16 cellular contexts compared by ENCODE assay signal in genomic region chr12:57616383-57617101, GRCh38. TPM values are rescaled to one million over a fixed set of nuclear protein-coding genes. Genes with fewer than 3 reads are reported as not detected.
DNase-seq lines count a peak whose midpoint lies in the region; ATAC-seq and TF ChIP-seq lines count a peak whose summit lies in the region.
"Had no signal": no experiment of that assay in that cellular context is flagged by ENCODE, and none has a peak within 500 bp of the region (broad histone marks: within the 10 kb centered on the region; RNA-seq: fewer than 3 reads in every experiment).

No MANE protein-coding gene starts in this region.

- H3K9me3 ChIP-seq in SK-N-SH (no peaks in the 10 kb centered on the region), mammary epithelial cell (replicated peaks; ENCODE audit: insufficient read depth, low read length) (no peaks in the 10 kb centered on the region), sigmoid colon (no peaks in the 10 kb centered on the region)
- H3K9me3 ChIP-seq: gastroesophageal sphincter, spleen had no signal

- H3K9ac ChIP-seq in SK-N-SH (no peak overlapping the region), mammary epithelial cell (ENCODE audit: insufficient read depth, low read length) (no peak overlapping the region)

- TF ChIP-seq EP300 in SK-N-SH (IDR thresholded peaks at IDR 0.05; ENCODE audit: borderline replicate concordance in 1 of 2, low read depth in 1 of 2, low read length in 1 of 2) (no peak), Ishikawa (IDR thresholded peaks at IDR 0.05; ENCODE audit: borderline replicate concordance) (no peak), sigmoid colon (IDR thresholded peaks at IDR 0.05) (no peak)

- H2AFZ ChIP-seq in SK-N-SH (ENCODE audit: low read depth) (no peak overlapping the region), mammary epithelial cell (ENCODE audit: low read depth, low read length) (no peak overlapping the region)

- in situ Hi-C loops in mammary epithelial cell (cut with MboI; ENCODE audit: low sequenced_read_pairs in 2 of 2) = no loop called here

- intact Hi-C loops in mammary epithelial cell (cut with micrococcal nuclease) (no loop called here), sigmoid colon (cut with DNase I) (no loop called here)

- H3K79me2 ChIP-seq in SK-N-SH (ENCODE audit: insufficient read depth) (no peaks in the 10 kb centered on the region), mammary epithelial cell (ENCODE audit: insufficient read depth, low read length) (no peaks in the 10 kb centered on the region)

- H3K27me3 ChIP-seq in SK-N-SH (ENCODE audit: insufficient read depth) (no peaks in the 10 kb centered on the region), mammary epithelial cell (ENCODE audit: insufficient read depth, low read length) (peaks cover 20% of the 10 kb centered on the region), sigmoid colon (peaks cover 0 to 18% (median 0%) of the 10 kb centered on the region in 3 donors)

- H3K4me2 ChIP-seq in SK-N-SH (no peak overlapping the region), mammary epithelial cell (ENCODE audit: insufficient read depth, low read depth, low read length) (no peak overlapping the region)

- 94% methylated on average over 3 of the region's 3 CpGs for WGBS in SK-N-SH (ENCODE audit: low lambda C conversion rate)
- 67% methylated on average over 3 of the region's 3 CpGs for WGBS in mammary epithelial cell (ENCODE audit: low coverage, missing lambda C conversion rate)
- 63 to 84% methylated on average over 3 of the region's 3 CpGs for WGBS in sigmoid colon, 2 donors

- H3K9me2 ChIP-seq in SK-N-SH = no peaks in the 10 kb centered on the region

- no peak for TF ChIP-seq CTCF in SK-N-SH (IDR thresholded peaks at IDR 0.05)
- TF ChIP-seq CTCF in mammary epithelial cell (conservative IDR thresholded peaks at IDR 0.05 in 1 of 2, IDR thresholded peaks at IDR 0.05 in 1 of 2; ENCODE audit: extremely low read depth in 1 of 2, insufficient read depth in 1 of 2, low read depth in 1 of 2, low read length in 2 of 2) = no peak
- TF ChIP-seq CTCF in sigmoid colon (IDR thresholded peaks at IDR 0.05) = no peak

- DNase-seq in SK-N-SH (no peak), mammary epithelial cell (peak; percentile 63), sigmoid colon (peak; percentile 55), NCI-H2196 (lab: John Stamatoyannopoulos, UW; ENCODE audit: unreplicated experiment) (no peak), NCI-H2107 (lab: John Stamatoyannopoulos, UW) (no peak)
- DNase-seq: activated naive CD4-positive, alpha-beta T cell treated with anti-CD3 and anti-CD28 coated beads, Interleukin-2, amount 10 ng/mL, durations not matched to agents 7 days and 5 days; effector memory CD8-positive, alpha-beta T cell; NCI-H2081; spleen had no signal

- H3K36me3 ChIP-seq in SK-N-SH (replicated peaks in 1 of 2; ENCODE audit: control insufficient read depth in 1 of 2, insufficient read depth in 2 of 2, low read length in 1 of 2) = peaks cover 0 to 32% of the 10 kb centered on the region in 2 experiments
- no peaks in the 10 kb centered on the region for H3K36me3 ChIP-seq in mammary epithelial cell (ENCODE audit: insufficient read depth, low read length)
- H3K36me3 ChIP-seq in sigmoid colon = peaks cover 16 to 39% (median 25%) of the 10 kb centered on the region in 4 donors
- H3K36me3 ChIP-seq: cardiac muscle cell had no signal

- ATAC-seq in SK-N-SH treated with all-trans-retinoic acid at 6 μM for 48 hours (no peak), GM21381 (IDR thresholded peaks at IDR 0.05; ENCODE audit: unreplicated experiment) (no peak)
- ATAC-seq: effector memory CD8-positive, alpha-beta T cell; gastroesophageal sphincter; HCT116; stimulated activated naive CD8-positive, alpha-beta T cell treated with anti-CD3 and anti-CD28 coated beads, Interleukin-15, amount 100 ng/mL, for 72 hours had no signal

- no peak for TF ChIP-seq POLR2A in sigmoid colon (IDR thresholded peaks at IDR 0.05)

- POLR2A ChIA-PET in SK-N-SH (lab: Yijun Ruan, JAX) = interaction anchor here (1.2 kb wide), 1 partner anchor 11 kb away, joined by 4 read pairs; no protein-coding TSS in a partner anchor

- CTCF ChIA-PET in SK-N-SH (lab: Yijun Ruan, JAX) (interaction anchor here (0.5 to 7.4 kb wide), 3 partner anchors 16 to 33 kb away, joined by 4 to 90 read pairs (median 39); partner anchors contain the start of gene B4GALNT1), mammary epithelial cell (lab: Charles Lee; ENCODE audit: low non-redundant PET) (no interaction called here)

- H3K4me1 ChIP-seq in SK-N-SH (ENCODE audit: control insufficient read depth in 1 of 2, insufficient read depth in 2 of 2, low read depth in 1 of 2, low read length in 1 of 2) (peaks cover 5 to 17% of the 10 kb centered on the region in 2 experiments; a peak in 2 of 4 replicates), mammary epithelial cell (ENCODE audit: insufficient read depth, low read length) (peaks cover 5% of the 10 kb centered on the region), sigmoid colon (peaks cover 0 to 60% (median 56%) of the 10 kb centered on the region in 4 donors)

- H3K27ac ChIP-seq in SK-N-SH (ENCODE audit: low read depth in 2 of 2, low read length in 1 of 2) (no peak overlapping the region), mammary epithelial cell (ENCODE audit: insufficient read depth, low read depth, low read length) (no peak overlapping the region), sigmoid colon (peak overlapping the region in 1 of 4 donors; percentile 47)
- H3K27ac ChIP-seq: cardiac muscle cell, spleen had no signal

- dilution Hi-C loops in mammary epithelial cell (cut with HindIII; ENCODE audit: low sequenced_read_pairs) = no loop called here

- peaks cover 4% of the 10 kb centered on the region for H3F3A ChIP-seq in SK-N-SH (replicated peaks; ENCODE audit: insufficient read depth)

- H3K4me3 ChIP-seq in SK-N-SH (ENCODE audit: low read depth in 2 of 2, low read length in 1 of 2) (no peak overlapping the region), mammary epithelial cell (replicated peaks in 1 of 3; ENCODE audit: insufficient read depth in 1 of 3, low read depth in 2 of 3, low read length in 3 of 3) (no peak overlapping the region), sigmoid colon (no peak overlapping the region)
- H3K4me3 ChIP-seq: cardiac muscle cell, gastroesophageal sphincter, spleen had no signal

- no peak for TF ChIP-seq RAD21 in SK-N-SH (IDR thresholded peaks at IDR 0.05; ENCODE audit: low read length)
- no peak for TF ChIP-seq RAD21 in Ishikawa (IDR thresholded peaks at IDR 0.05; ENCODE audit: low read depth)

- no TSS peak for BruUV-seq in mammary epithelial cell (replicated peaks; lab: Mats Ljungman, UMichigan)

- no peaks in the 10 kb centered on the region for H4K20me1 ChIP-seq in SK-N-SH (ENCODE audit: insufficient read depth)
- no peaks in the 10 kb centered on the region for H4K20me1 ChIP-seq in mammary epithelial cell (ENCODE audit: insufficient read depth, low read length)

TF ChIP-seq in SK-N-SH, 30 proteins besides CTCF, POLR2A, EP300 and RAD21:
- peak; percentile 19; the same call in 1 of the 2 replicates for TF ChIP-seq NFIC (IDR thresholded peaks at IDR 0.05; ENCODE audit: borderline replicate concordance)
- no peak for TF ChIP-seq FOSL2 (IDR thresholded peaks at IDR 0.05; ENCODE audit: borderline replicate concordance, low read depth)
- TF ChIP-seq YY1 (IDR thresholded peaks at IDR 0.05; ENCODE audit: low read depth) = no peak

TF ChIP-seq in Ishikawa, 13 proteins besides CTCF, POLR2A, EP300 and RAD21:
- TF ChIP-seq CEBPB (IDR thresholded peaks at IDR 0.05) (no peak), EGR1 (IDR thresholded peaks at IDR 0.05) (no peak), YY1 (IDR thresholded peaks at IDR 0.05; ENCODE audit: low read depth) (no peak), NFIC (IDR thresholded peaks at IDR 0.05) (0 out of 2 replicates have a peak, but pooled peaks have one; percentile 16)

RNA-seq across cellular contexts. Expression of gene ARHGEF25, which starts 5.3 kb away (rescaled TPM):
- polyA plus RNA-seq in SK-N-SH (2012; rRNA removed) (48.1 and 51.6 TPM in 2 replicates), mammary epithelial cell (1.3 TPM), sigmoid colon (10 to 100 TPM in 2 of 3 donors, 1 to 10 TPM in 1; 5.8 to 22.8 (median 18.2) TPM)
- 39.3 and 41.6 TPM in 2 replicates for polyA plus RNA-seq in SK-N-SH (2012; cell fraction: cytosol; rRNA removed)
- polyA plus RNA-seq in SK-N-SH (2012; cell fraction: nucleus; rRNA removed) = 220 and 239 TPM in 2 replicates
- total RNA-seq in mammary epithelial cell (1 to 10 TPM; 2.6 to 6.3 TPM), sigmoid colon (100 to 1,000 TPM in 3 of 4 donors, 10 to 100 TPM in 1; 99.4 to 140 (median 113) TPM)
- not detected for polyA minus RNA-seq in mammary epithelial cell

RNA-seq across cellular contexts. Expression of gene DTX3, which starts 11.9 kb away (rescaled TPM):
- polyA plus RNA-seq in SK-N-SH (2012; rRNA removed) (61.2 and 62.6 TPM in 2 replicates), mammary epithelial cell (2.9 TPM), sigmoid colon (10 to 100 TPM in 1 of 3 donors, 1 to 10 TPM in 2; 1.2 to 12.5 (median 8.4) TPM)
- 21.8 and 33.1 TPM in 2 replicates for polyA plus RNA-seq in SK-N-SH (2012; cell fraction: cytosol; rRNA removed)
- polyA plus RNA-seq in SK-N-SH (2012; cell fraction: nucleus; rRNA removed) = 312 and 331 TPM in 2 replicates
- total RNA-seq in mammary epithelial cell (1 to 10 TPM; 1.6 to 8.8 TPM), sigmoid colon (10 to 100 TPM; 42.9 to 68.4 (median 50.7) TPM)
- polyA minus RNA-seq in mammary epithelial cell = 1.2 TPM

RNA-seq across cellular contexts. Expression of gene B4GALNT1, which starts 16.5 kb away (rescaled TPM):
- polyA plus RNA-seq in SK-N-SH (2012; rRNA removed) = 5.2 and 5.3 TPM in 2 replicates
- polyA plus RNA-seq in SK-N-SH (2012; cell fraction: cytosol; rRNA removed) = 3.0 and 5.1 TPM in 2 replicates
- 11.1 and 15.0 TPM in 2 replicates for polyA plus RNA-seq in SK-N-SH (2012; cell fraction: nucleus; rRNA removed)
- total RNA-seq in mammary epithelial cell = 10 to 100 TPM in 1 of 2 donors, 1 to 10 TPM in 1; 8.0 to 13.4 TPM
- 10.8 TPM for polyA plus RNA-seq in mammary epithelial cell
- 36.0 TPM for polyA minus RNA-seq in mammary epithelial cell
- 1 to 10 TPM in 3 of 4 donors, under 1 TPM in 1; 0.99 to 4.4 (median 3.3) TPM for total RNA-seq in sigmoid colon
- 1 to 10 TPM in 1 of 3 donors, not detected in 2; 2.7 TPM for polyA plus RNA-seq in sigmoid colon
- total RNA-seq: cardiac muscle cell had no signal

RNA-seq across cellular contexts. Expression of gene PIP4K2C, which starts 25.6 kb away (rescaled TPM):
- polyA plus RNA-seq in SK-N-SH (2012; rRNA removed) (34.2 and 40.1 TPM in 2 replicates), mammary epithelial cell (79.6 TPM), sigmoid colon (10 to 100 TPM; 21.0 to 30.5 (median 28.6) TPM)
- polyA plus RNA-seq in SK-N-SH (2012; cell fraction: cytosol; rRNA removed) = 35.5 and 40.3 TPM in 2 replicates
- 25.2 and 35.0 TPM in 2 replicates for polyA plus RNA-seq in SK-N-SH (2012; cell fraction: nucleus; rRNA removed)
- total RNA-seq in mammary epithelial cell (100 to 1,000 TPM in 1 of 2 donors, 10 to 100 TPM in 1; 89.0 to 111 TPM), sigmoid colon (10 to 100 TPM; 13.3 to 22.8 (median 18.4) TPM)
- 167 TPM for polyA minus RNA-seq in mammary epithelial cell

Comparison
In these comparisons a context has a peak if more than half of its experiments do, and no peak if none do; other contexts are left out.
1. DNase-seq: peak in mammary epithelial cell (single experiment) and sigmoid colon (single experiment); none in SK-N-SH (single experiment), NCI-H2196 (single experiment) and NCI-H2107 (single experiment).